ENCODE assay signal across 8 cellular contexts in the genomic region with DNA sequence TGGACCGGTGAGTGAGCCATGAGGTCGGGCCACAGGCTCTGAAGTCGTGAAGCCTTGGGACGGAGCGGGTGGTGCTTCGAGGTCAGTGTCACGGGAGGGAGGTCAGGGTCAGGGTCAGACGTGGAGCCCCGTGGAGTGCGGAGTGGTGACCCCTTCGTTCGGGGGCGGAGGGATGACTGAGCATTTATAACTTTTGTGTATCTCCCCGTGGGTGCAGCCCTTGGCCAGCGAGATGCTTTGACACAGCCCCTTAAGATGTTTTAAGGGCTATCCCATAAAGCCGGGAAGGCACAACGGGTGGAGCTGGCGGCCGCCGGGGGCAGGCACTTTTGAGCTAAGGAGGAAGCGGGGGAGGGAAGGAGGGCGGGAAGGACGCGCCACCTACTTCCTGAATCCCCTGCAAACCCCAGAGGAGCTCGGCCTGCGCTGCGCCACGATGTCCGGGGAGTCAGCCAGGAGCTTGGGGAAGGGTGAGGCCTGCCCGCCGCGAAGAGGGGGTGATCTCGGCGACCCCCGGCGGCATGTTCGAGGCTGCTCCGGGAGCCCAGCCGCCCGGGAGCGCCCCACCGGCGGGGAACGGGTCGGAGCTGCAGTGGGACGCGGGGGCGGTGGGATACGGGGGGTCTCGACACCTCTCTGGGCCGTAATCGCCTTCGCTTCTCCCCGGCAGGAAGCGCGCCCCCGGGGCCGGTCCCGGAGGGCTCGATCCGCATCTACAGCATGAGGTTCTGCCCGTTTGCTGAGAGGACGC. TPM values are rescaled to one million over a fixed set of nuclear protein-coding genes. Genes with fewer than 3 reads are reported as not detected.
DNase-seq lines count a peak whose midpoint lies in the region; ATAC-seq and TF ChIP-seq lines count a peak whose summit lies in the region.

A gene (plus strand): TSS at position 400 of the 751 bp plus-strand sequence. CDS start 37 bp downstream, at position 437.

- H3K9me3 Mint-ChIP-seq in CD8-positive, alpha-beta T cell, result no peaks in the 10 kb centered on the region
- no peaks in the 10 kb centered on the region for H3K9me3 Mint-ChIP-seq in activated naive CD8-positive, alpha-beta T cell treated with anti-CD3 and anti-CD28 coated beads, Interleukin-2, amount 10 ng/mL, durations not matched to agents 7 days and 5 days
- H3K9me3 Mint-ChIP-seq in glutamatergic neuron (ENCODE audit: unreplicated experiment), result peaks cover 4% of the 10 kb centered on the region

- peak within 1 kb of the TSS; percentile 62 for H3K27ac ChIP-seq in CD8-positive, alpha-beta T cell (ENCODE audit: low read depth, low read length)
- H3K27ac ChIP-seq in HL-60 (replicated peaks) (peak within 1 kb of the TSS; percentile 94), aorta (ENCODE audit: low read depth in 1 of 2, low read length in 2 of 2) (peak within 1 kb of the TSS; percentile 47 to 81)

- peak within 1 kb of the TSS; percentile 94 for H3K27ac Mint-ChIP-seq in CD8-positive, alpha-beta T cell
- peak within 1 kb of the TSS; percentile 93 for H3K27ac Mint-ChIP-seq in activated naive CD8-positive, alpha-beta T cell treated with anti-CD3 and anti-CD28 coated beads, Interleukin-2, amount 10 ng/mL, durations not matched to agents 7 days and 5 days
- H3K27ac Mint-ChIP-seq in glutamatergic neuron (ENCODE audit: unreplicated experiment), result peak within 1 kb of the TSS; percentile 10

- peak; percentile 59 for ATAC-seq in CD8-positive, alpha-beta T cell
- ATAC-seq in GM19452 (IDR thresholded peaks at IDR 0.05; ENCODE audit: unreplicated experiment) (peak; percentile 84), aorta (ENCODE audit: low FRiP score) (peak; percentile 93)
- ATAC-seq in activated naive CD8-positive, alpha-beta T cell treated with anti-CD3 and anti-CD28 coated beads, Interleukin-2, amount 10 ng/mL, durations not matched to agents 7 days and 5 days (ENCODE audit: low read depth), result peak; percentile 70

- H3K27me3 Mint-ChIP-seq in CD8-positive, alpha-beta T cell (ENCODE audit: low read depth), result no peaks in the 10 kb centered on the region
- H3K27me3 Mint-ChIP-seq in activated naive CD8-positive, alpha-beta T cell treated with anti-CD3 and anti-CD28 coated beads, Interleukin-2, amount 10 ng/mL, durations not matched to agents 7 days and 5 days, result peaks cover 10% of the 10 kb centered on the region
- peaks cover 3% of the 10 kb centered on the region for H3K27me3 Mint-ChIP-seq in glutamatergic neuron (ENCODE audit: unreplicated experiment)

- intact Hi-C loops in CD8-positive, alpha-beta T cell (cut with DNase I, micrococcal nuclease), result loop anchor here (1.0 to 2.0 kb wide), 2 partner anchors 22 kb away; a partner anchor contains a TSS
- intact Hi-C loops in aorta (cut with DNase I), result no loop called here

- TF ChIP-seq CTCF in CD8-positive, alpha-beta T cell (IDR thresholded peaks at IDR 0.05), result no peak
- TF ChIP-seq CTCF in HL-60 (IDR thresholded peaks at IDR 0.05; ENCODE audit: insufficient read depth, low read length) (no peak), glutamatergic neuron (IDR thresholded peaks at IDR 0.05; ENCODE audit: partially characterized antibody, unreplicated experiment) (no peak)

- H3K4me1 ChIP-seq in CD8-positive, alpha-beta T cell (ENCODE audit: insufficient read depth, low read length), result peaks cover 20% of the 10 kb centered on the region
- H3K4me1 ChIP-seq in aorta (ENCODE audit: control insufficient read depth in 1 of 2, insufficient read depth in 2 of 2, low read length in 2 of 2), result peaks cover 0 to 4% of the 10 kb centered on the region in 2 donors

- POLR2A ChIA-PET in CD8-positive, alpha-beta T cell (lab: Charles Lee), result interaction anchor here (0.8 to 3.2 kb wide), 7 partner anchors 8 to 133 kb away, joined by 3 to 23 read pairs (median 3); a partner anchor contains a TSS
- POLR2A ChIA-PET in activated naive CD8-positive, alpha-beta T cell treated with anti-CD3 and anti-CD28 coated beads, Interleukin-2, amount 10 ng/mL, durations not matched to agents 7 days and 5 days (lab: Charles Lee), result interaction anchor here (0.8 to 4.0 kb wide), 5 partner anchors 12 to 133 kb away, joined by 3 to 29 read pairs (median 9); a partner anchor contains a TSS

- H3K36me3 Mint-ChIP-seq in CD8-positive, alpha-beta T cell, result peaks cover 29% of the 10 kb centered on the region
- H3K36me3 Mint-ChIP-seq in activated naive CD8-positive, alpha-beta T cell treated with anti-CD3 and anti-CD28 coated beads, Interleukin-2, amount 10 ng/mL, durations not matched to agents 7 days and 5 days, result peaks cover 24% of the 10 kb centered on the region
- no peaks in the 10 kb centered on the region for H3K36me3 Mint-ChIP-seq in glutamatergic neuron (ENCODE audit: unreplicated experiment)

- H3K36me3 ChIP-seq in CD8-positive, alpha-beta T cell (ENCODE audit: insufficient read depth, low read length), result peaks cover 9% of the 10 kb centered on the region
- H3K36me3 ChIP-seq in aorta (ENCODE audit: control insufficient read depth in 1 of 2, insufficient read depth in 2 of 2, low read length in 1 of 2), result no peaks in the 10 kb centered on the region

- CTCF ChIA-PET in CD8-positive, alpha-beta T cell (lab: Charles Lee), result interaction anchor here (0.6 to 4.3 kb wide), 8 partner anchors 9 to 107 kb away, joined by 3 to 30 read pairs (median 3); no protein-coding TSS in a partner anchor

- peak within 1 kb of the TSS; percentile 91 for H3K4me3 Mint-ChIP-seq in CD8-positive, alpha-beta T cell
- peak within 1 kb of the TSS; percentile 99 for H3K4me3 Mint-ChIP-seq in activated naive CD8-positive, alpha-beta T cell treated with anti-CD3 and anti-CD28 coated beads, Interleukin-2, amount 10 ng/mL, durations not matched to agents 7 days and 5 days
- peak within 1 kb of the TSS; percentile 89 for H3K4me3 Mint-ChIP-seq in glutamatergic neuron (ENCODE audit: unreplicated experiment)

- peaks cover 48% of the 10 kb centered on the region for H3K4me1 Mint-ChIP-seq in CD8-positive, alpha-beta T cell (ENCODE audit: low read depth)
- H3K4me1 Mint-ChIP-seq in activated naive CD8-positive, alpha-beta T cell treated with anti-CD3 and anti-CD28 coated beads, Interleukin-2, amount 10 ng/mL, durations not matched to agents 7 days and 5 days, result peaks cover 47% of the 10 kb centered on the region
- peaks cover 14% of the 10 kb centered on the region for H3K4me1 Mint-ChIP-seq in glutamatergic neuron (ENCODE audit: low read depth, unreplicated experiment)

- H3K27me3 ChIP-seq in CD8-positive, alpha-beta T cell (ENCODE audit: insufficient read depth, low read length), result no peaks in the 10 kb centered on the region
- H3K27me3 ChIP-seq in HL-60 (ENCODE audit: insufficient read depth, poor library complexity, severe bottlenecking) (no peaks in the 10 kb centered on the region), aorta (ENCODE audit: control insufficient read depth in 1 of 2, insufficient read depth in 2 of 2, low read length in 1 of 2) (no peaks in the 10 kb centered on the region)

- DNase-seq in CD8-positive, alpha-beta T cell, result peak in 6 of 7 experiments; percentile 37 to 71 (median 44)
- DNase-seq in HL-60 (ENCODE audit: low read depth in 1 of 2, low spot score in 1 of 2), result peak; percentile 80 to 85
- peak; percentile 71 for DNase-seq in SKM-1 (lab: John Stamatoyannopoulos, UW; ENCODE audit: unreplicated experiment)
- peak; percentile 60 for DNase-seq in activated naive CD8-positive, alpha-beta T cell treated with anti-CD3 and anti-CD28 coated beads, Interleukin-2, amount 10 ng/mL, durations not matched to agents 7 days and 5 days
- DNase-seq in glutamatergic neuron, result peak; percentile 48
- DNase-seq in occipital lobe (lab: John Stamatoyannopoulos, UW), result peak; percentile 61
- peak; percentile 92 to 93 for DNase-seq in aorta

- no peaks in the 10 kb centered on the region for H3K9me3 ChIP-seq in CD8-positive, alpha-beta T cell (ENCODE audit: low read length)
- no peaks in the 10 kb centered on the region for H3K9me3 ChIP-seq in aorta (ENCODE audit: control insufficient read depth, low read length)

- peak within 1 kb of the TSS; percentile 81 for H3K4me3 ChIP-seq in CD8-positive, alpha-beta T cell (ENCODE audit: low read depth, low read length)
- H3K4me3 ChIP-seq in HL-60 (replicated peaks; ENCODE audit: insufficient read depth, low read length) (peak within 1 kb of the TSS; percentile 90), aorta (ENCODE audit: low read length in 2 of 2) (peak within 1 kb of the TSS; percentile 77 to 86)

- 0% methylated on average over 63 of the region's 63 CpGs for WGBS in aorta, 2 donors

RNA-seq across cellular contexts. Expression of the gene that starts here (rescaled TPM):
- total RNA-seq in CD8-positive, alpha-beta T cell, result 10 to 100 TPM in 1 of 2 experiments, 1 to 10 TPM in 1; 9.8 to 11.8 TPM
- total RNA-seq in activated naive CD8-positive, alpha-beta T cell treated with anti-CD3 and anti-CD28 coated beads, Interleukin-2, amount 10 ng/mL, durations not matched to agents 7 days and 5 days, result 10 to 100 TPM; 92.2 to 97.7 TPM
- 26.8 TPM for total RNA-seq in glutamatergic neuron (ENCODE audit: unreplicated experiment)
- 26.4 TPM for total RNA-seq in occipital lobe
- 10 to 100 TPM; 84.1 to 95.9 TPM for total RNA-seq in aorta
- polyA plus RNA-seq in aorta, result 100 to 1,000 TPM; 125 to 235 TPM

Comparison
In these comparisons a context has a peak if more than half of its experiments do, and no peak if none do; other contexts are left out.
1. Peak in every context shown above with its lines: DNase-seq, ATAC-seq, H3K4me3 ChIP-seq and H3K27ac ChIP-seq.
2. H3K27ac Mint-ChIP-seq: peak in every context shown above with its lines; median percentile 94 in CD8-positive, alpha-beta T cell; 93 in activated naive CD8-positive, alpha-beta T cell treated with anti-CD3 and anti-CD28 coated beads, Interleukin-2, amount 10 ng/mL, durations not matched to agents 7 days and 5 days; 10 in glutamatergic neuron.
3. intact Hi-C loops: an anchor here in CD8-positive, alpha-beta T cell (1.0 to 2.0 kb wide); none called in aorta.